ENCODE assay signal across 35 cellular contexts in genomic region chr20:15542655-15543054, GRCh38.
"Had no signal": no experiment of that assay in that cellular context is flagged by ENCODE, and none has a peak within 500 bp of the region (broad histone marks: within the 10 kb centered on the region; RNA-seq: fewer than 3 reads in every experiment).

No MANE protein-coding gene starts in this region.

- H3K36me3 ChIP-seq: MG63 had no signal

- H3K4me3 ChIP-seq: MG63 had no signal

- DNase-seq: Kasumi-1, MG63, MM.1S, MV-4-11, NCI-H1048, NCI-H1092, NCI-H1092 treated with DMSO at 0.1 percent for 48 hours, NCI-H1105, NCI-H1105 treated with DMSO at 0.1 percent for 48 hours, NCI-H1417, NCI-H1417 treated with DMSO at 0.1 percent for 48 hours, NCI-H1436, NCI-H1436 treated with DMSO at 0.1 percent for 48 hours, NCI-H146, NCI-H1694, NCI-H1694 treated with DMSO at 0.1 percent for 48 hours, NCI-H187, NCI-H187 treated with DMSO at 0.1 percent for 48 hours, NCI-H1930, NCI-H2029, NCI-H2029 treated with DMSO at 0.1 percent for 48 hours, NCI-H2081, NCI-H2081 treated with DMSO at 0.1 percent for 48 hours, NCI-H2107, NCI-H2171, NCI-H2171 treated with DMSO at 0.1 percent for 48 hours, NCI-H2227 treated with DMSO at 0.1 percent for 48 hours, NCI-H226, NCI-H345, NCI-H446, NCI-H446 treated with DMSO at 0.1 percent for 48 hours, NCI-H510A, NCI-H510A treated with DMSO at 0.1 percent for 48 hours, NCI-H524, NCI-H524 treated with DMSO at 0.1 percent for 48 hours had no signal

- H3K27me3 ChIP-seq: MG63 had no signal

- H3K9me3 ChIP-seq: MG63 had no signal
